Comparison of ENCODE assay signal across 1 cellular context in genomic region chr6:112802154-112802553, GRCh38.
TF ChIP-seq lines count a peak whose summit lies in the region.

No MANE protein-coding gene starts in this region.

TF ChIP-seq in SK-N-SH, 30 proteins besides CTCF, POLR2A, EP300 and RAD21 (continued from another document):
- TF ChIP-seq POLR2AphosphoS5 (IDR thresholded peaks at IDR 0.05; ENCODE audit: low read depth, low read length) = peak; percentile 66; the same call in 1 of the 2 replicates
- TF ChIP-seq NFIC (IDR thresholded peaks at IDR 0.05; ENCODE audit: borderline replicate concordance) = peak; percentile 83
- 0 out of 2 replicates have a peak, but pooled peaks have one; percentile 70 for TF ChIP-seq TEAD4 (IDR thresholded peaks at IDR 0.05; ENCODE audit: borderline replicate concordance, insufficient read depth)
- peak; percentile 78 for TF ChIP-seq FOSL2 (IDR thresholded peaks at IDR 0.05; ENCODE audit: borderline replicate concordance, low read depth)
- peak; percentile 89 for TF ChIP-seq TCF12 (IDR thresholded peaks at IDR 0.05)
